ENCODE assay signal across 1 cellular context in genomic region chr17:46940692-46941404, GRCh38.
TF ChIP-seq lines count a peak whose summit lies in the region.

No MANE protein-coding gene starts in this region.

TF ChIP-seq in HepG2, 621 proteins besides CTCF, POLR2A, EP300 and RAD21 (continued from another document and continues in another):
- TF ChIP-seq POGK (CRISPR knock-in tag; conservative IDR thresholded peaks at IDR 0.05), result no peak
- no peak for TF ChIP-seq PHF8 (CRISPR knock-in tag; IDR thresholded peaks at IDR 0.05)
- no peak for TF ChIP-seq FOSL1 (CRISPR knock-in tag; IDR thresholded peaks at IDR 0.05; ENCODE audit: borderline replicate concordance)
- TF ChIP-seq ZFP37 (CRISPR knock-in tag; IDR thresholded peaks at IDR 0.05; ENCODE audit: borderline replicate concordance), result peak; percentile 43; the same call in 1 of the 2 replicates
- TF ChIP-seq PTBP1 (IDR thresholded peaks at IDR 0.05; ENCODE audit: low read depth, low read length, poor library complexity, severe bottlenecking), result no peak
- no peak for TF ChIP-seq ZNF703 (CRISPR knock-in tag; IDR thresholded peaks at IDR 0.05; ENCODE audit: borderline replicate concordance)
- no peak for TF ChIP-seq TCF7 (IDR thresholded peaks at IDR 0.05; ENCODE audit: low read depth)
- TF ChIP-seq KMT2B (CRISPR knock-in tag; IDR thresholded peaks at IDR 0.05), result peak; percentile 47; the same call in 1 of the 2 replicates
- TF ChIP-seq GATAD2A (CRISPR knock-in tag; IDR thresholded peaks at IDR 0.05), result peak; percentile 80
- TF ChIP-seq ZNF451 (CRISPR knock-in tag; IDR thresholded peaks at IDR 0.05), result peak; percentile 51; the same call in 1 of the 2 replicates
- TF ChIP-seq ETS1 (CRISPR knock-in tag; IDR thresholded peaks at IDR 0.05), result no peak
- TF ChIP-seq YY1 (IDR thresholded peaks at IDR 0.05; ENCODE audit: insufficient read depth, insufficient replicate concordance, low read depth, low read length), result no peak
- peak; percentile 34; the same call in 1 of the 2 replicates for TF ChIP-seq MED13 (CRISPR knock-in tag; IDR thresholded peaks at IDR 0.05)
- no peak for TF ChIP-seq ZUFSP (CRISPR knock-in tag; IDR thresholded peaks at IDR 0.05; ENCODE audit: borderline replicate concordance)
- peak; percentile 68; the same call in 1 of the 2 replicates for TF ChIP-seq HOXA5 (CRISPR knock-in tag; IDR thresholded peaks at IDR 0.05)
- TF ChIP-seq BRD4 (CRISPR knock-in tag; IDR thresholded peaks at IDR 0.05), result no peak
- TF ChIP-seq ZNF18 (CRISPR knock-in tag; IDR thresholded peaks at IDR 0.05; ENCODE audit: insufficient replicate concordance), result peak; percentile 66
- no peak for TF ChIP-seq TAF15 (IDR thresholded peaks at IDR 0.05; ENCODE audit: low read depth, low read length, poor library complexity, severe bottlenecking)
- TF ChIP-seq JARID2 (CRISPR knock-in tag; IDR thresholded peaks at IDR 0.05; ENCODE audit: insufficient replicate concordance), result no peak
- TF ChIP-seq NFAT5 (CRISPR knock-in tag; IDR thresholded peaks at IDR 0.05), result 0 out of 2 replicates have a peak, but pooled peaks have one; percentile 35
- TF ChIP-seq ZNF552 (CRISPR knock-in tag; IDR thresholded peaks at IDR 0.05; ENCODE audit: borderline replicate concordance), result no peak
- peak; percentile 64; the same call in 1 of the 2 replicates for TF ChIP-seq NFKB2 (CRISPR knock-in tag; IDR thresholded peaks at IDR 0.05; ENCODE audit: borderline replicate concordance)
- no peak for TF ChIP-seq ZNF652 (CRISPR knock-in tag; IDR thresholded peaks at IDR 0.05; ENCODE audit: borderline replicate concordance, low read depth)
- TF ChIP-seq ZNF207 (IDR thresholded peaks at IDR 0.05; ENCODE audit: borderline replicate concordance), result no peak
- peak; percentile 42; the same call in 1 of the 2 replicates for TF ChIP-seq FOXP4 (CRISPR knock-in tag; IDR thresholded peaks at IDR 0.05)
- TF ChIP-seq ZSCAN21 (CRISPR knock-in tag; IDR thresholded peaks at IDR 0.05; ENCODE audit: borderline replicate concordance), result no peak
- TF ChIP-seq HNF1A (IDR thresholded peaks at IDR 0.05; ENCODE audit: low read depth), result no peak
- no peak for TF ChIP-seq HNF1A (CRISPR knock-in tag; IDR thresholded peaks at IDR 0.05; ENCODE audit: borderline replicate concordance)
- no peak for TF ChIP-seq JUNB (CRISPR knock-in tag; IDR thresholded peaks at IDR 0.05; ENCODE audit: borderline replicate concordance)
